In genomic region chr22:20606041-20606783, GRCh38 we compare ENCODE assay signal across 2 cellular contexts.
TF ChIP-seq lines count a peak whose summit lies in the region.

No MANE protein-coding gene starts in this region.

TF ChIP-seq in HCT116, 20 proteins besides CTCF, POLR2A, EP300 and RAD21:
- TF ChIP-seq CEBPB (IDR thresholded peaks at IDR 0.05; ENCODE audit: low read depth): peak; percentile 88
- TF ChIP-seq ELF1 (IDR thresholded peaks at IDR 0.05; ENCODE audit: borderline replicate concordance, low read depth): no peak

TF ChIP-seq in endothelial cell of umbilical vein, 7 proteins besides CTCF, POLR2A, EP300 and RAD21:
- TF ChIP-seq EZH2 (IDR thresholded peaks at IDR 0.05; ENCODE audit: borderline replicate concordance, low read depth, low read length, severe bottlenecking): no peak
- no peak for TF ChIP-seq FOS (IDR thresholded peaks at IDR 0.05; ENCODE audit: borderline replicate concordance, insufficient read depth, low read length)
- TF ChIP-seq MYC (IDR thresholded peaks at IDR 0.05; ENCODE audit: low read depth, low read length): no peak
- no peak for TF ChIP-seq MAX (IDR thresholded peaks at IDR 0.05; ENCODE audit: insufficient read depth, insufficient read length)
- no peak for TF ChIP-seq JUN (IDR thresholded peaks at IDR 0.05; ENCODE audit: borderline replicate concordance, insufficient read depth, insufficient read length, low read depth)
- TF ChIP-seq GATA2 (IDR thresholded peaks at IDR 0.05; ENCODE audit: insufficient read depth, insufficient read length, low read depth, low read length): no peak
- TF ChIP-seq POLR2AphosphoS5 (IDR thresholded peaks at IDR 0.05; ENCODE audit: insufficient read depth, low read depth, low read length): no peak
